ENCODE assay signal across 1 cellular context in genomic region chr5:125056641-125057345, GRCh38.
TF ChIP-seq lines count a peak whose summit lies in the region.

No MANE protein-coding gene starts in this region.

TF ChIP-seq in GM23338, 12 proteins besides CTCF, POLR2A, EP300 and RAD21 (continued from another document):
- TF ChIP-seq JUNB (IDR thresholded peaks at IDR 0.05; ENCODE audit: unreplicated experiment) (no peak), ZNF114 (CRISPR knock-in tag; IDR thresholded peaks at IDR 0.05) (no peak), POLR2AphosphoS5 (IDR thresholded peaks at IDR 0.05; ENCODE audit: low read depth) (no peak), STAT1 (IDR thresholded peaks at IDR 0.05; ENCODE audit: unreplicated experiment) (no peak), CREB1 (CRISPR knock-in tag; IDR thresholded peaks at IDR 0.05; ENCODE audit: low read depth) (no peak), ZNF331 (CRISPR knock-in tag; IDR thresholded peaks at IDR 0.05; ENCODE audit: low read depth) (no peak), ETS1 (IDR thresholded peaks at IDR 0.05) (no peak), REST (IDR thresholded peaks at IDR 0.05; ENCODE audit: unreplicated experiment) (no peak), EZH2 (IDR thresholded peaks at IDR 0.05; ENCODE audit: low read depth, unreplicated experiment) (no peak), EZH2phosphoT487 (IDR thresholded peaks at IDR 0.05; ENCODE audit: unreplicated experiment) (no peak), NANOG (IDR thresholded peaks at IDR 0.05; ENCODE audit: borderline replicate concordance) (no peak)
